8 cellular contexts compared by ENCODE assay signal in the genomic region with DNA sequence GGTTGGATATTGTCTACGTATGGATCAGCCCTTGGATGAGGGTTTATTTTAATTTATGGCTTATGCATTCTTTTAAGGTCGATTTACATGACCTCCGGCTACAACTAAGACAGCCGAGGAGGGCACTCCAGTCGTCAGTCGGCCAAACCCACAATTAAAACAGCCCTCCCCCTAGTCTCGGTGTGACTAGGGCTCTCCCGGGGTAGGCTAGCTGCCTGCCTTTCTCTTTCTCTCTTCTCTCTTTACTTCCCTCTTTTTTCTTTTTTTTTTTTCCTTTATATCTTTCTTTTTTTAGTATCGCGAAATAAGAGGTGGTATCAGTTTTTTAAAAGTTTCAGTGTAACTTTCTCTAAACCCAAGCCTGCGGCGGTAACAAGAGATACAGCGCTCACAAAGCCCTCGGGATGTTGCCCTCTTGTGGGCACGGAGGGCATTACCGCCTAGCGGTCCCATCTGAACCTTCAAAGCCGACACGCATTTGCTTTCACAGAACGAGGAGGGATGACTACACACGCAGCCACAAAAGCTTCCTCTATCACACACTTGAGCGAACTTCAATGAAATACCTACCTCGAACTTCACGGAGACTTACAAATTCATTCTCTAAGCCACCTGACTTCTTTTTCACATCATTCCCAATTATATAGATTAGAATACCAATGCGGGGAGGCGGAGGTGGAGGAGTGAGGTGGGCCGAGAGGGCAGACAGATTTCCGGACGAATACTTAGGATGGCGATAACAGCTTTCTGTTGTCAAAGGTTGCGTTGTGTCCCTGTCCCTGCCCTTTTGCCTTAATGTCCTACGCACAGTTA.
DNase-seq lines count a peak whose midpoint lies in the region; ATAC-seq, FAIRE-seq and TF ChIP-seq lines count a peak whose summit lies in the region.

No MANE protein-coding gene starts in this region.

- H3K27me3 ChIP-seq in WERI-Rb-1 (ENCODE audit: insufficient read depth, low read depth, severe bottlenecking): no peaks in the 10 kb centered on the region

- H3K4me3 ChIP-seq in WERI-Rb-1 (ENCODE audit: low read depth, low read length) (peak overlapping the region; percentile 81), cardiac fibroblast (replicated peaks in 1 of 2; ENCODE audit: low read depth in 2 of 2, low read length in 2 of 2) (peak overlapping the region; percentile 56)

- TF ChIP-seq CTCF in WERI-Rb-1 (IDR thresholded peaks at IDR 0.05; ENCODE audit: low read depth, low read length): peak; percentile 86
- TF ChIP-seq CTCF in cardiac fibroblast (IDR thresholded peaks at IDR 0.05; ENCODE audit: low read depth, low read length): peak; percentile 97

- peak; percentile 90 for ATAC-seq in HG03039 (IDR thresholded peaks at IDR 0.05; ENCODE audit: unreplicated experiment)

- H3K27ac ChIP-seq in WERI-Rb-1: no peak overlapping the region

- FAIRE-seq in A204.1 (lab: Jason Lieb, UNC) (peak; percentile 82), GM18507 (lab: Jason Lieb, UNC) (peak; percentile 92)

- peak; percentile 60 for DNase-seq in GM18507 (ENCODE audit: extremely low spot score, insufficient read length, low read depth)
- DNase-seq in NCI-H2029 treated with DMSO at 0.1 percent for 48 hours (lab: John Stamatoyannopoulos, UW): peak; percentile 90
- peak; percentile 86 for DNase-seq in WERI-Rb-1
- peak; percentile 90 to 91 for DNase-seq in cardiac fibroblast (ENCODE audit: low read depth in 2 of 2)
- peak; percentile 95 for DNase-seq in inferior parietal cortex (ENCODE audit: extremely low spot score)
- DNase-seq in smooth muscle cell of the brain vasculature (ENCODE audit: low read depth, low spot score): peak; percentile 62

- H3K36me3 ChIP-seq in WERI-Rb-1: no peaks in the 10 kb centered on the region

- H3K9me3 ChIP-seq in WERI-Rb-1 (ENCODE audit: severe bottlenecking): no peaks in the 10 kb centered on the region
